Comparison of ENCODE assay signal across 8 cellular contexts in the genomic region with DNA sequence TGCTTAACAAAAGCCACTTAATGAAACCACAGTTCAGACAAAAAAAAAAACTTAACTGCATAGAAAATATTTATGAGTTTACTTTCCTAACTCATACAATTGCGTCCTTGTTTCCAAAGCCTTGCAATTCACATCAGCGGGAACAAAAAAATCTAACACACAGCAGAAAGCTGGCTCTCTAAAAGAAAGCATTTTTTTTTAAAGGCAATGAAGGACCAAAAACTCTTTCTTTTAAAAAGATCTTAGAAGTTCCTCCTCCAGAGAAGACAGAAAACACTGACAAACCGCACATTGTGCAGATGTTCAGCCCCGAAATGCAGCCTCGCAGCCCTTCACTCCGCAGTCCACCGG. TPM values are rescaled to one million over a fixed set of nuclear protein-coding genes. Genes with fewer than 3 reads are reported as not detected.
DNase-seq lines count a peak whose midpoint lies in the region; ATAC-seq, FAIRE-seq and TF ChIP-seq lines count a peak whose summit lies in the region.
"Had no signal": no experiment of that assay in that cellular context is flagged by ENCODE, and none has a peak within 500 bp of the region (broad histone marks: within the 10 kb centered on the region; RNA-seq: fewer than 3 reads in every experiment).

No MANE protein-coding gene starts in this region.

- H2AFZ ChIP-seq in HCT116 (ENCODE audit: low read depth, low read length, poor library complexity, severe bottlenecking): no peak overlapping the region

- H4K20me1 ChIP-seq in HCT116 (ENCODE audit: insufficient read depth): peaks cover 30% of the 10 kb centered on the region; the same call in 1 of the 2 replicates

- peak overlapping the region; percentile 92 for H3K4me2 ChIP-seq in HCT116 (ENCODE audit: low read length)

- RAD21 ChIA-PET in HCT116 (lab: Charles Lee; ENCODE audit: low non-redundant PET in 1 of 2, low total read pairs in 2 of 2, uncharacterized antibody in 2 of 2, unreplicated experiment in 2 of 2): no interaction called here

- no peak for FAIRE-seq in small intestine (lab: Jason Lieb, UNC)

- H3K4me3 ChIP-seq in HCT116 (replicated peaks in 1 of 2; ENCODE audit: low read depth in 1 of 2, low read length in 2 of 2) (peak overlapping the region; percentile 91 to 97), iPS DF 6.9 (ENCODE audit: low read length) (peak overlapping the region; percentile 66), small intestine (ENCODE audit: low read depth in 1 of 2, low read length in 2 of 2) (peak overlapping the region; percentile 59 to 80)

- no CpG with 5 or more reads among the region's 7 CpGs for WGBS in iPS DF 6.9 (ENCODE audit: insufficient coverage, insufficient read length)
- 0 to 3% (median 2%) methylated on average over 7 of the region's 7 CpGs for WGBS in small intestine, 3 donors

- CTCF ChIA-PET in HCT116 (lab: Charles Lee): no interaction called here

- no peaks in the 10 kb centered on the region for H3K27me3 ChIP-seq in HCT116 (ENCODE audit: insufficient read depth, low read length)
- H3K27me3 ChIP-seq in iPS DF 6.9 (ENCODE audit: control insufficient read depth, insufficient read depth, low read length): no peaks in the 10 kb centered on the region
- peaks cover 0 to 3% of the 10 kb centered on the region in 2 donors for H3K27me3 ChIP-seq in small intestine (ENCODE audit: control insufficient read depth in 2 of 2, insufficient read depth in 2 of 2, low read length in 2 of 2)

- H3K9me3 ChIP-seq in HCT116 (ENCODE audit: control insufficient read depth in 1 of 2, insufficient read depth in 1 of 2, low read depth in 1 of 2, low read length in 2 of 2) (peaks cover 0 to 15% of the 10 kb centered on the region in 2 experiments; a peak in 2 of 4 replicates), iPS DF 6.9 (ENCODE audit: control insufficient read depth, insufficient read depth, low read length) (no peaks in the 10 kb centered on the region), small intestine (ENCODE audit: control insufficient read depth, low read depth) (no peaks in the 10 kb centered on the region)

- TF ChIP-seq CTCF in HCT116 (IDR thresholded peaks at IDR 0.05 in 2 of 3, conservative IDR thresholded peaks at IDR 0.05 in 1 of 3; ENCODE audit: borderline replicate concordance in 1 of 3, insufficient read depth in 1 of 3, low read depth in 2 of 3, low read length in 2 of 3): no peak

- H3K9ac ChIP-seq in HCT116 (ENCODE audit: low read length): peak overlapping the region; percentile 92

- H3K27ac Mint-ChIP-seq in activated T-helper 1 cell treated with anti-CD3 and anti-CD28 coated beads, Interleukin-12 subunit alpha, Interleukin-12 subunit beta, Interleukin-2, Interleukin-4 antibody, amounts not matched to agents 30 ng/mL and 10 ng/mL and 1 ng/mL, durations not matched to agents 14 hours and 24 hours and 36 hours: peak overlapping the region; percentile 12
- H3K27ac Mint-ChIP-seq: memory B cell had no signal

- H3K9me2 ChIP-seq in HCT116 (ENCODE audit: insufficient read depth): no peaks in the 10 kb centered on the region

- ATAC-seq in HCT116: no peak

- peak overlapping the region; percentile 51 for H3K4me3 Mint-ChIP-seq in activated T-helper 1 cell treated with anti-CD3 and anti-CD28 coated beads, Interleukin-12 subunit alpha, Interleukin-12 subunit beta, Interleukin-2, Interleukin-4 antibody, amounts not matched to agents 30 ng/mL and 10 ng/mL and 1 ng/mL, durations not matched to agents 14 hours and 24 hours and 36 hours
- H3K4me3 Mint-ChIP-seq: memory B cell had no signal

- no TSS peak for BruUV-seq in HCT116 (replicated peaks; lab: Mats Ljungman, UMichigan)

- intact Hi-C loops in HCT116 (cut with micrococcal nuclease): loop anchor here (10.0 kb wide), 2 partner anchors 362 to 1272 kb away; a partner anchor contains a TSS
- intact Hi-C loops in activated T-helper 1 cell treated with anti-CD3 and anti-CD28 coated beads, Interleukin-12 subunit alpha, Interleukin-12 subunit beta, Interleukin-2, Interleukin-4 antibody, amounts not matched to agents 30 ng/mL and 10 ng/mL and 1 ng/mL, durations not matched to agents 14 hours and 24 hours and 36 hours (cut with micrococcal nuclease): loop anchor here (10.0 kb wide), 1 partner anchor 1698 kb away; no protein-coding TSS in a partner anchor

- POLR2A ChIA-PET in HCT116 (lab: Charles Lee): interaction anchor here (1.4 kb wide), 2 partner anchors 13 to 42 kb away, joined by 3 to 4 read pairs; no protein-coding TSS in a partner anchor

- no peak for TF ChIP-seq POLR2A in HCT116 (IDR thresholded peaks at IDR 0.05; ENCODE audit: borderline replicate concordance, extremely low read depth, insufficient read depth, insufficient read length)

- no peak for DNase-seq in HCT116 (ENCODE audit: low read depth, low spot score)
- no peak for DNase-seq in activated T-helper 1 cell treated with anti-CD3 and anti-CD28 coated beads, Interleukin-12 subunit alpha, Interleukin-12 subunit beta, Interleukin-2, Interleukin-4 antibody, amounts not matched to agents 30 ng/mL and 10 ng/mL and 1 ng/mL, durations not matched to agents 14 hours and 24 hours and 36 hours (ENCODE audit: low spot score)
- DNase-seq in iPS DF 6.9 (ENCODE audit: low read depth, low spot score): no peak
- DNase-seq in small intestine: no peak
- no peak for DNase-seq in effector CD4-positive, alpha-beta T cell
- no peak for DNase-seq in NCI-H69 (lab: John Stamatoyannopoulos, UW)
- DNase-seq in NCI-H1930 (lab: John Stamatoyannopoulos, UW): no peak

- no peak for TF ChIP-seq RAD21 in HCT116 (IDR thresholded peaks at IDR 0.05; ENCODE audit: low read depth)

- H3K36me3 ChIP-seq in HCT116 (ENCODE audit: control insufficient read depth in 1 of 2, insufficient read depth in 2 of 2, low read length in 2 of 2) (peaks cover 8 to 54% of the 10 kb centered on the region in 2 experiments; a peak in 3 of 4 replicates), iPS DF 6.9 (ENCODE audit: control insufficient read depth, insufficient read depth, low read length) (no peaks in the 10 kb centered on the region), small intestine (ENCODE audit: control insufficient read depth in 2 of 2, insufficient read depth in 2 of 2, low read length in 2 of 2) (no peaks in the 10 kb centered on the region)

- H3K9me3 Mint-ChIP-seq in activated T-helper 1 cell treated with anti-CD3 and anti-CD28 coated beads, Interleukin-12 subunit alpha, Interleukin-12 subunit beta, Interleukin-2, Interleukin-4 antibody, amounts not matched to agents 30 ng/mL and 10 ng/mL and 1 ng/mL, durations not matched to agents 14 hours and 24 hours and 36 hours: peaks cover under 1% of the 10 kb centered on the region
- H3K9me3 Mint-ChIP-seq: memory B cell had no signal

- peaks cover 99% of the 10 kb centered on the region for H3K79me2 ChIP-seq in HCT116 (ENCODE audit: insufficient read depth, low read length)

- peaks cover 22 to 59% of the 10 kb centered on the region in 2 experiments for H3K4me1 ChIP-seq in HCT116 (ENCODE audit: control insufficient read depth in 1 of 2, insufficient read depth in 2 of 2, low read length in 2 of 2)
- peaks cover 4% of the 10 kb centered on the region; the same call in 1 of the 2 replicates for H3K4me1 ChIP-seq in iPS DF 6.9 (ENCODE audit: control insufficient read depth, insufficient read depth, low read length)
- no peaks in the 10 kb centered on the region for H3K4me1 ChIP-seq in small intestine (ENCODE audit: control insufficient read depth in 2 of 2, insufficient read depth in 1 of 2, low read depth in 1 of 2, low read length in 1 of 2)

- H3K36me3 Mint-ChIP-seq in activated T-helper 1 cell treated with anti-CD3 and anti-CD28 coated beads, Interleukin-12 subunit alpha, Interleukin-12 subunit beta, Interleukin-2, Interleukin-4 antibody, amounts not matched to agents 30 ng/mL and 10 ng/mL and 1 ng/mL, durations not matched to agents 14 hours and 24 hours and 36 hours (ENCODE audit: low read depth): no peaks in the 10 kb centered on the region
- H3K36me3 Mint-ChIP-seq: memory B cell had no signal

- peaks cover 39% of the 10 kb centered on the region for H3K27me3 Mint-ChIP-seq in activated T-helper 1 cell treated with anti-CD3 and anti-CD28 coated beads, Interleukin-12 subunit alpha, Interleukin-12 subunit beta, Interleukin-2, Interleukin-4 antibody, amounts not matched to agents 30 ng/mL and 10 ng/mL and 1 ng/mL, durations not matched to agents 14 hours and 24 hours and 36 hours (ENCODE audit: insufficient read depth)

- H3K27ac ChIP-seq in HCT116 (ENCODE audit: low read depth, low read length) (peak overlapping the region; percentile 96), iPS DF 6.9 (ENCODE audit: low read length) (no peak overlapping the region), small intestine (ENCODE audit: low read depth in 1 of 2, low read length in 1 of 2) (peak overlapping the region in 1 of 2 donors; percentile 52)

- H3K4me1 Mint-ChIP-seq in activated T-helper 1 cell treated with anti-CD3 and anti-CD28 coated beads, Interleukin-12 subunit alpha, Interleukin-12 subunit beta, Interleukin-2, Interleukin-4 antibody, amounts not matched to agents 30 ng/mL and 10 ng/mL and 1 ng/mL, durations not matched to agents 14 hours and 24 hours and 36 hours (ENCODE audit: low read depth): no peaks in the 10 kb centered on the region
- H3K4me1 Mint-ChIP-seq: memory B cell had no signal

TF ChIP-seq in HCT116, 20 proteins besides CTCF, POLR2A, EP300 and RAD21 (continues in another document):
- no peak for TF ChIP-seq CEBPB (IDR thresholded peaks at IDR 0.05; ENCODE audit: low read depth)

RNA-seq across cellular contexts. Expression of a gene that starts 0.8 kb away (rescaled TPM):
- total RNA-seq in HCT116 (2021; ENCODE audit: unreplicated experiment): 676 TPM
- 458 and 528 TPM in 2 replicates for polyA plus RNA-seq in HCT116 (2012)
- 0.03 and 0.15 TPM in 2 replicates for total RNA-seq in activated T-helper 1 cell treated with anti-CD3 and anti-CD28 coated beads, Interleukin-12 subunit alpha, Interleukin-12 subunit beta, Interleukin-2, Interleukin-4 antibody, amounts not matched to agents 30 ng/mL and 10 ng/mL and 1 ng/mL, durations not matched to agents 14 hours and 24 hours and 36 hours
- polyA plus RNA-seq in small intestine: 10 to 100 TPM; 62.4 to 99.3 (median 67.8) TPM

Comparison
In these comparisons a context has a peak if more than half of its experiments do, and no peak if none do; other contexts are left out.
1. RNA of a gene that starts 0.8 kb away (total RNA-seq): 676 TPM in HCT116 (single experiment); 0.03 to 0.15 TPM in activated T-helper 1 cell treated with anti-CD3 and anti-CD28 coated beads, Interleukin-12 subunit alpha, Interleukin-12 subunit beta, Interleukin-2, Interleukin-4 antibody, amounts not matched to agents 30 ng/mL and 10 ng/mL and 1 ng/mL, durations not matched to agents 14 hours and 24 hours and 36 hours; every median in the first group is over 100 times any median in the second.
2. Peak in every context shown above with its lines, with median percentiles within 50 percentile points of each other: H3K4me3 ChIP-seq.